ENCODE assay signal across 1 cellular context in genomic region chr17:81481011-81481799, GRCh38.
TF ChIP-seq lines count a peak whose summit lies in the region.

No MANE protein-coding gene starts in this region.

TF ChIP-seq in A549, 52 proteins besides CTCF, POLR2A, EP300 and RAD21 (continued from another document):
- no peak for TF ChIP-seq REST (IDR thresholded peaks at IDR 0.05)
- no peak for TF ChIP-seq MYC (IDR thresholded peaks at IDR 0.05; ENCODE audit: borderline replicate concordance, low read length)
- TF ChIP-seq RCOR1 (IDR thresholded peaks at IDR 0.05; ENCODE audit: low read depth, low read length) = no peak
- no peak for TF ChIP-seq MAZ (IDR thresholded peaks at IDR 0.05; ENCODE audit: borderline replicate concordance, low read depth, low read length)
- no peak for TF ChIP-seq CEBPB (IDR thresholded peaks at IDR 0.05)
- TF ChIP-seq ESRRA (IDR thresholded peaks at IDR 0.05; ENCODE audit: borderline replicate concordance, low read length) = no peak
- no peak for TF ChIP-seq ZFP36 (IDR thresholded peaks at IDR 0.05; ENCODE audit: borderline replicate concordance, partially characterized antibody)
- TF ChIP-seq NR3C1 (IDR thresholded peaks at IDR 0.05) = no peak
- no peak for TF ChIP-seq CHD2 (IDR thresholded peaks at IDR 0.05; ENCODE audit: low read length, partially characterized antibody)
- TF ChIP-seq ZNF302 (CRISPR knock-in tag; IDR thresholded peaks at IDR 0.05) = no peak
- TF ChIP-seq E2F6 (IDR thresholded peaks at IDR 0.05; ENCODE audit: borderline replicate concordance, low read depth) = peak; percentile 89
- 0 out of 2 replicates have a peak, but pooled peaks have one; percentile 67 for TF ChIP-seq ZSCAN20 (CRISPR knock-in tag; IDR thresholded peaks at IDR 0.05)
- TF ChIP-seq CBX8 (IDR thresholded peaks at IDR 0.05) = no peak
- TF ChIP-seq JUNB (IDR thresholded peaks at IDR 0.05) = no peak
- no peak for TF ChIP-seq PBX3 (IDR thresholded peaks at IDR 0.05)
- no peak for TF ChIP-seq FOXS1 (CRISPR knock-in tag; IDR thresholded peaks at IDR 0.05)
- TF ChIP-seq TFCP2L1 (CRISPR knock-in tag; IDR thresholded peaks at IDR 0.05) = no peak
- peak; percentile 82; the same call in 1 of the 2 replicates for TF ChIP-seq TP53 (CRISPR knock-in tag; IDR thresholded peaks at IDR 0.05)
- no peak for TF ChIP-seq RFX5 (IDR thresholded peaks at IDR 0.05)
- no peak for TF ChIP-seq EHMT2 (IDR thresholded peaks at IDR 0.05; ENCODE audit: low read depth)
- peak; percentile 90 for TF ChIP-seq HOXB5 (CRISPR knock-in tag; IDR thresholded peaks at IDR 0.05)
- TF ChIP-seq ELK1 (IDR thresholded peaks at IDR 0.05; ENCODE audit: low read depth, low read length) = no peak
